8 cellular contexts compared by ENCODE assay signal in genomic region chr19:17784201-17785008, GRCh38. TPM values are rescaled to one million over a fixed set of nuclear protein-coding genes. Genes with fewer than 3 reads are reported as not detected.
A peak's percentile ranks its signal among the peaks of the same experiment; 100 is the strongest.
DNase-seq lines count a peak whose midpoint lies in the region; ATAC-seq and TF ChIP-seq lines count a peak whose summit lies in the region.

No MANE protein-coding gene starts in this region.

- no peaks in the 10 kb centered on the region for H4K20me1 ChIP-seq in OCI-LY7 (ENCODE audit: insufficient read depth, low read length)

- POLR2A ChIA-PET in OCI-LY7 (lab: Charles Lee) = no interaction called here

- peaks cover 33% of the 10 kb centered on the region for H3K36me3 ChIP-seq in CD4-positive, CD25-positive, alpha-beta regulatory T cell (ENCODE audit: control insufficient read depth, insufficient read depth, low read length)
- H3K36me3 ChIP-seq in OCI-LY7 (ENCODE audit: insufficient read depth, low read length) (peaks cover 84% of the 10 kb centered on the region), neuronal stem cell (replicated peaks in 1 of 2; ENCODE audit: control insufficient read depth in 2 of 2, insufficient read depth in 2 of 2, low read length in 2 of 2) (peaks cover 0 to 4% of the 10 kb centered on the region in 2 donors)

- H3K9me3 Mint-ChIP-seq in CD4-positive, CD25-positive, alpha-beta regulatory T cell = no peaks in the 10 kb centered on the region

- no peak overlapping the region for H3K4me3 Mint-ChIP-seq in CD4-positive, CD25-positive, alpha-beta regulatory T cell

- no peaks in the 10 kb centered on the region for H3K27me3 Mint-ChIP-seq in CD4-positive, CD25-positive, alpha-beta regulatory T cell

- H3K79me2 ChIP-seq in OCI-LY7 (ENCODE audit: insufficient read depth, low read depth, low read length) = no peaks in the 10 kb centered on the region

- no peak overlapping the region for H3K4me2 ChIP-seq in OCI-LY7 (ENCODE audit: low read length)
- H3K4me2 ChIP-seq in neuronal stem cell (ENCODE audit: insufficient read depth, low read length, poor library complexity, severe bottlenecking) = no peak overlapping the region

- H3K27ac Mint-ChIP-seq in CD4-positive, CD25-positive, alpha-beta regulatory T cell = peak overlapping the region in 2 of 3 donors; percentile 49 to 67

- no peaks in the 10 kb centered on the region for H3K79me1 ChIP-seq in neuronal stem cell (ENCODE audit: low read depth, low read length)

- no peak overlapping the region for H4K91ac ChIP-seq in neuronal stem cell (ENCODE audit: low read depth, low read length, poor library complexity)

- no peaks in the 10 kb centered on the region for H3K9me3 ChIP-seq in CD4-positive, CD25-positive, alpha-beta regulatory T cell (ENCODE audit: control insufficient read depth in 2 of 2, low read length in 2 of 2)
- no peaks in the 10 kb centered on the region for H3K9me3 ChIP-seq in OCI-LY7 (ENCODE audit: low read length)
- H3K9me3 ChIP-seq in neuronal stem cell (replicated peaks in 1 of 2; ENCODE audit: control insufficient read depth in 2 of 2, insufficient read depth in 1 of 2, low read depth in 1 of 2, low read length in 2 of 2) = no peaks in the 10 kb centered on the region

- no peak overlapping the region for H2BK15ac ChIP-seq in neuronal stem cell (ENCODE audit: low read length)

- TF ChIP-seq CTCF in OCI-LY7 (conservative IDR thresholded peaks at IDR 0.05; ENCODE audit: low read length) = peak; percentile 85

- H3K4me1 Mint-ChIP-seq in CD4-positive, CD25-positive, alpha-beta regulatory T cell = peaks cover 0 to 18% (median 8%) of the 10 kb centered on the region in 4 donors

- no peak overlapping the region for H4K8ac ChIP-seq in neuronal stem cell (ENCODE audit: low read depth, low read length)

- H3K18ac ChIP-seq in neuronal stem cell (ENCODE audit: low read length) = peak overlapping the region; percentile 48

- peak; percentile 50 to 80 (median 72) for DNase-seq in CD4-positive, CD25-positive, alpha-beta regulatory T cell
- DNase-seq in HK-2 (ENCODE audit: unreplicated experiment) = peak; percentile 68
- DNase-seq in OCI-LY7 (ENCODE audit: low spot score) = peak; percentile 73
- DNase-seq in activated T-cell treated with anti-CD3 and anti-CD28 coated beads for 24 hours (ENCODE audit: low read depth) = peak; percentile 64
- DNase-seq in fibroblast of gingiva (ENCODE audit: low read depth) = peak; percentile 35
- peak; percentile 54 for DNase-seq in neuronal stem cell (ENCODE audit: low spot score)
- DNase-seq in substantia nigra (lab: John Stamatoyannopoulos, UW) = peak in 33 of 49 donors; percentile 7 to 66 (median 32)

- H3K4me1 ChIP-seq in CD4-positive, CD25-positive, alpha-beta regulatory T cell (ENCODE audit: control insufficient read depth, insufficient read depth, low read length, poor library complexity, severe bottlenecking) = no peaks in the 10 kb centered on the region
- no peaks in the 10 kb centered on the region for H3K4me1 ChIP-seq in OCI-LY7 (ENCODE audit: insufficient read depth, low read length, poor library complexity, severe bottlenecking)
- H3K4me1 ChIP-seq in neuronal stem cell (ENCODE audit: control insufficient read depth in 2 of 2, insufficient read depth in 1 of 2, low read depth in 1 of 2, low read length in 2 of 2) = peaks cover 0 to 4% of the 10 kb centered on the region in 2 donors

- H3K14ac ChIP-seq in neuronal stem cell (ENCODE audit: low read length) = no peak overlapping the region

- H3K4me3 ChIP-seq in CD4-positive, CD25-positive, alpha-beta regulatory T cell (ENCODE audit: low read depth, low read length) = no peak overlapping the region
- H3K4me3 ChIP-seq in OCI-LY7 (ENCODE audit: low read depth, low read length, poor library complexity, severe bottlenecking) (no peak overlapping the region), neuronal stem cell (ENCODE audit: low read length in 2 of 2) (peak overlapping the region in 1 of 2 donors; percentile 46)

- BruUV-seq in OCI-LY7 (replicated peaks; lab: Mats Ljungman, UMichigan) = no TSS peak

- WGBS in neuronal stem cell (ENCODE audit: extremely low coverage in 2 of 2, insufficient read length in 2 of 2, insufficient replicate concordance in 1 of 2), 2 donors = no CpG with 5 or more reads among the region's 32 CpGs

- no peak overlapping the region for H3K4ac ChIP-seq in neuronal stem cell (ENCODE audit: low read length)

- peaks cover 22% of the 10 kb centered on the region for H3K36me3 Mint-ChIP-seq in CD4-positive, CD25-positive, alpha-beta regulatory T cell

- ATAC-seq in CD4-positive, CD25-positive, alpha-beta regulatory T cell (ENCODE audit: low read depth in 2 of 2) = peak; percentile 68 to 73
- no peak for ATAC-seq in HG03342 (IDR thresholded peaks at IDR 0.05; ENCODE audit: unreplicated experiment)

- CTCF ChIA-PET in OCI-LY7 (lab: Charles Lee; ENCODE audit: unreplicated experiment) = no interaction called here

- no peak overlapping the region for H2BK5ac ChIP-seq in neuronal stem cell (ENCODE audit: low read length)

- H2AK5ac ChIP-seq in neuronal stem cell (ENCODE audit: low read depth, low read length) = peak overlapping the region; percentile 52

- intact Hi-C loops in OCI-LY7 (cut with micrococcal nuclease; ENCODE audit: unreplicated experiment) = loop anchor here (1.0 to 2.0 kb wide), 2 partner anchors 70 to 80 kb away; no protein-coding TSS in a partner anchor

- H3K27ac ChIP-seq in CD4-positive, CD25-positive, alpha-beta regulatory T cell (ENCODE audit: insufficient read depth, low read length, poor library complexity, severe bottlenecking) = no peak overlapping the region
- H3K27ac ChIP-seq in OCI-LY7 (ENCODE audit: low read depth, low read length, poor library complexity, severe bottlenecking) (no peak overlapping the region), neuronal stem cell (replicated peaks; ENCODE audit: low read length) (no peak overlapping the region), substantia nigra (ENCODE audit: low read depth, low read length, poor library complexity, severe bottlenecking) (no peak overlapping the region)

- H3K23ac ChIP-seq in neuronal stem cell (ENCODE audit: low read depth, low read length, poor library complexity) = no peak overlapping the region

- H2AFZ ChIP-seq in OCI-LY7 (ENCODE audit: low read length) = no peak overlapping the region
- H2AFZ ChIP-seq in neuronal stem cell (ENCODE audit: low read length) = peak overlapping the region; percentile 43

- peak overlapping the region; percentile 74 for H2BK120ac ChIP-seq in neuronal stem cell (ENCODE audit: low read depth, low read length)

- no peak overlapping the region for H3K9ac ChIP-seq in neuronal stem cell (ENCODE audit: low read depth, low read length, poor library complexity)

- no peak overlapping the region for H2BK12ac ChIP-seq in neuronal stem cell (ENCODE audit: low read length)

- no peaks in the 10 kb centered on the region for H3K27me3 ChIP-seq in CD4-positive, CD25-positive, alpha-beta regulatory T cell (ENCODE audit: control insufficient read depth, insufficient read depth, low read length)
- no peaks in the 10 kb centered on the region for H3K27me3 ChIP-seq in neuronal stem cell (ENCODE audit: control insufficient read depth in 3 of 3, insufficient read depth in 3 of 3, low read depth in 1 of 3, low read length in 3 of 3)

- H3K9me2 ChIP-seq in OCI-LY7 (ENCODE audit: insufficient read depth, low read length) = no peaks in the 10 kb centered on the region

RNA-seq across cellular contexts. Expression of gene B3GNT3, which starts 10.5 kb away (rescaled TPM):
- total RNA-seq in CD4-positive, CD25-positive, alpha-beta regulatory T cell = 0.47 TPM
- under 1 TPM in 1 of 4 donors, not detected in 3; 0.27 TPM for polyA plus RNA-seq in CD4-positive, CD25-positive, alpha-beta regulatory T cell
- not detected in 2 replicates for total RNA-seq in OCI-LY7 (2014; rRNA removed; shearing (Covaris generic))
- not detected in 2 replicates for total RNA-seq in OCI-LY7 (2022)
- polyA plus RNA-seq in neuronal stem cell (2013, experiment 1 of 2) = 0.03 TPM
- polyA plus RNA-seq in neuronal stem cell (2013, experiment 2 of 2) = not detected

RNA-seq across cellular contexts. Expression of gene FCHO1, which starts 33.1 kb away (rescaled TPM):
- 71.9 TPM for total RNA-seq in CD4-positive, CD25-positive, alpha-beta regulatory T cell
- 10 to 100 TPM in 3 of 4 donors, 1 to 10 TPM in 1; 8.3 to 16.6 (median 13.7) TPM for polyA plus RNA-seq in CD4-positive, CD25-positive, alpha-beta regulatory T cell
- total RNA-seq in OCI-LY7 (2014; rRNA removed; shearing (Covaris generic)) = 80.6 and 85.6 TPM in 2 replicates
- 107 and 115 TPM in 2 replicates for total RNA-seq in OCI-LY7 (2022)
- polyA plus RNA-seq in neuronal stem cell (2013, experiment 1 of 2) = 18.3 TPM
- polyA plus RNA-seq in neuronal stem cell (2013, experiment 2 of 2) = 18.1 TPM

RNA-seq across cellular contexts. Expression of gene INSL3, which starts 36.9 kb away (rescaled TPM):
- 5.5 TPM for total RNA-seq in CD4-positive, CD25-positive, alpha-beta regulatory T cell
- polyA plus RNA-seq in CD4-positive, CD25-positive, alpha-beta regulatory T cell = 1 to 10 TPM; 1.5 to 5.4 (median 2.2) TPM
- total RNA-seq in OCI-LY7 (2014; rRNA removed; shearing (Covaris generic)) = 0.25 TPM in 1 of 2 replicates, not detected in the other
- 0.38 TPM in 1 of 2 replicates, not detected in the other for total RNA-seq in OCI-LY7 (2022)
- polyA plus RNA-seq in neuronal stem cell (2013, experiment 1 of 2) = 2.2 TPM
- 1.8 TPM for polyA plus RNA-seq in neuronal stem cell (2013, experiment 2 of 2)
